ENCODE assay signal across 12 cellular contexts in genomic region chr20:46343358-46344357, GRCh38. TPM values are rescaled to one million over a fixed set of nuclear protein-coding genes. Genes with fewer than 3 reads are reported as not detected.
A peak's percentile ranks its signal among the peaks of the same experiment; 100 is the strongest.
DNase-seq lines count a peak whose midpoint lies in the region; ATAC-seq and TF ChIP-seq lines count a peak whose summit lies in the region.
"Had no signal": no experiment of that assay in that cellular context is flagged by ENCODE, and none has a peak within 500 bp of the region (broad histone marks: within the 10 kb centered on the region; RNA-seq: fewer than 3 reads in every experiment).

No MANE protein-coding gene starts in this region.

- H3K4me3 ChIP-seq in A673 (ENCODE audit: low read depth, low read length, poor library complexity, severe bottlenecking) (no peak overlapping the region), right lobe of liver (no peak overlapping the region)
- H3K4me3 ChIP-seq: tibial nerve had no signal

- no peaks in the 10 kb centered on the region for H3K9me3 Mint-ChIP-seq in T-cell
- no peaks in the 10 kb centered on the region for H3K9me3 Mint-ChIP-seq in activated T-helper 1 cell treated with anti-CD3 and anti-CD28 coated beads, Interleukin-12 subunit alpha, Interleukin-12 subunit beta, Interleukin-2, Interleukin-4 antibody, amounts not matched to agents 30 ng/mL and 10 ng/mL and 1 ng/mL, durations not matched to agents 14 hours and 24 hours and 36 hours

- H3K27ac ChIP-seq in A673 (ENCODE audit: low read depth, low read length, poor library complexity, severe bottlenecking): no peak overlapping the region
- H3K27ac ChIP-seq in right lobe of liver: no peak overlapping the region
- H3K27ac ChIP-seq: tibial nerve had no signal

- POLR2A ChIA-PET in A673 (lab: Charles Lee; ENCODE audit: low non-redundant PET) (no interaction called here), T-cell (lab: Charles Lee) (no interaction called here)

- peak; percentile 41 to 52 (median 48) for ATAC-seq in T-cell (replicated peaks in 1 of 4)
- ATAC-seq in right lobe of liver: peak; percentile 10 to 49 (median 28)
- ATAC-seq in GM19395 (IDR thresholded peaks at IDR 0.05; ENCODE audit: unreplicated experiment): no peak

- H3K9me3 ChIP-seq in A673 (ENCODE audit: low read depth, low read length, poor library complexity, severe bottlenecking) (no peaks in the 10 kb centered on the region), right lobe of liver (no peaks in the 10 kb centered on the region)
- H3K9me3 ChIP-seq: tibial nerve had no signal

- intact Hi-C loops in A673 (cut with micrococcal nuclease; ENCODE audit: unreplicated experiment) (no loop called here), right lobe of liver (cut with DNase I) (no loop called here)
- intact Hi-C loops in activated T-helper 1 cell treated with anti-CD3 and anti-CD28 coated beads, Interleukin-12 subunit alpha, Interleukin-12 subunit beta, Interleukin-2, Interleukin-4 antibody, amounts not matched to agents 30 ng/mL and 10 ng/mL and 1 ng/mL, durations not matched to agents 14 hours and 24 hours and 36 hours (cut with micrococcal nuclease): no loop called here

- H3K27me3 ChIP-seq in A673 (replicated peaks; ENCODE audit: insufficient read depth, low read depth, low read length, poor library complexity) (peaks cover 47% of the 10 kb centered on the region), right lobe of liver (no peaks in the 10 kb centered on the region)

- H3K4me3 Mint-ChIP-seq in T-cell: peak overlapping the region; percentile 65 to 85 (median 66)
- H3K4me3 Mint-ChIP-seq in activated T-helper 1 cell treated with anti-CD3 and anti-CD28 coated beads, Interleukin-12 subunit alpha, Interleukin-12 subunit beta, Interleukin-2, Interleukin-4 antibody, amounts not matched to agents 30 ng/mL and 10 ng/mL and 1 ng/mL, durations not matched to agents 14 hours and 24 hours and 36 hours: no peak overlapping the region

- H3K4me1 ChIP-seq in A673 (ENCODE audit: insufficient read depth, low read length, poor library complexity, severe bottlenecking) (peaks cover 11% of the 10 kb centered on the region), right lobe of liver (no peaks in the 10 kb centered on the region)

- no TSS peak for BruUV-seq in A673 (replicated peaks; lab: Mats Ljungman, UMichigan)

- peak; percentile 36 for DNase-seq in A673 (ENCODE audit: low spot score)
- peak; percentile 36 for DNase-seq in COR-L47 (lab: John Stamatoyannopoulos, UW)
- DNase-seq in T-cell: no peak
- no peak for DNase-seq in right lobe of liver
- no peak for DNase-seq in NCI-H446 (lab: John Stamatoyannopoulos, UW)
- DNase-seq in ecto neural progenitor cell (ENCODE audit: low spot score): no peak
- no peak for DNase-seq in activated T-helper 1 cell treated with anti-CD3 and anti-CD28 coated beads, Interleukin-12 subunit alpha, Interleukin-12 subunit beta, Interleukin-2, Interleukin-4 antibody, amounts not matched to agents 30 ng/mL and 10 ng/mL and 1 ng/mL, durations not matched to agents 14 hours and 24 hours and 36 hours (ENCODE audit: low spot score)
- DNase-seq: activated CD4-positive, CD25-positive, alpha-beta regulatory T cell treated with anti-CD3 and anti-CD28 coated beads, Interleukin-2, amount 50 U/mL, for 72 hours; amygdala; stimulated activated CD4-positive, alpha-beta T cell treated with anti-CD3 and anti-CD28 coated beads, Interleukin-4, amount 100 ng/mL, for 24 hours had no signal

- peak overlapping the region in 1 of 2 donors; percentile 48 for H3K27ac Mint-ChIP-seq in T-cell
- H3K27ac Mint-ChIP-seq in activated T-helper 1 cell treated with anti-CD3 and anti-CD28 coated beads, Interleukin-12 subunit alpha, Interleukin-12 subunit beta, Interleukin-2, Interleukin-4 antibody, amounts not matched to agents 30 ng/mL and 10 ng/mL and 1 ng/mL, durations not matched to agents 14 hours and 24 hours and 36 hours: no peak overlapping the region

- CTCF ChIA-PET in A673 (lab: Charles Lee) (no interaction called here), T-cell (lab: Charles Lee) (no interaction called here)

- TF ChIP-seq CTCF in A673 (conservative IDR thresholded peaks at IDR 0.05; ENCODE audit: low read depth, low read length) (no peak), right lobe of liver (IDR thresholded peaks at IDR 0.05) (no peak)

- H3K36me3 Mint-ChIP-seq in T-cell: peaks cover 7% of the 10 kb centered on the region
- peaks cover 2% of the 10 kb centered on the region for H3K36me3 Mint-ChIP-seq in activated T-helper 1 cell treated with anti-CD3 and anti-CD28 coated beads, Interleukin-12 subunit alpha, Interleukin-12 subunit beta, Interleukin-2, Interleukin-4 antibody, amounts not matched to agents 30 ng/mL and 10 ng/mL and 1 ng/mL, durations not matched to agents 14 hours and 24 hours and 36 hours (ENCODE audit: low read depth)

- peaks cover 29 to 33% (median 31%) of the 10 kb centered on the region in 3 donors for H3K4me1 Mint-ChIP-seq in T-cell
- no peaks in the 10 kb centered on the region for H3K4me1 Mint-ChIP-seq in activated T-helper 1 cell treated with anti-CD3 and anti-CD28 coated beads, Interleukin-12 subunit alpha, Interleukin-12 subunit beta, Interleukin-2, Interleukin-4 antibody, amounts not matched to agents 30 ng/mL and 10 ng/mL and 1 ng/mL, durations not matched to agents 14 hours and 24 hours and 36 hours (ENCODE audit: low read depth)

- TF ChIP-seq POLR2A in right lobe of liver (IDR thresholded peaks at IDR 0.05): no peak

- peaks cover 6 to 15% of the 10 kb centered on the region in 2 donors for H3K27me3 Mint-ChIP-seq in T-cell
- H3K27me3 Mint-ChIP-seq in activated T-helper 1 cell treated with anti-CD3 and anti-CD28 coated beads, Interleukin-12 subunit alpha, Interleukin-12 subunit beta, Interleukin-2, Interleukin-4 antibody, amounts not matched to agents 30 ng/mL and 10 ng/mL and 1 ng/mL, durations not matched to agents 14 hours and 24 hours and 36 hours (ENCODE audit: insufficient read depth): peaks cover 12% of the 10 kb centered on the region

- 3% methylated on average over 10 of the region's 19 CpGs for WGBS in right lobe of liver (ENCODE audit: insufficient coverage, low coverage, low lambda C conversion rate, missing lambda C conversion rate)

- H3K36me3 ChIP-seq in A673 (ENCODE audit: insufficient read depth, low read length, poor library complexity, severe bottlenecking) (no peaks in the 10 kb centered on the region), right lobe of liver (no peaks in the 10 kb centered on the region)

RNA-seq across cellular contexts. Expression of gene CDH22, which starts 35.4 kb away (rescaled TPM):
- total RNA-seq in A673 (2021) (not detected in 2 replicates), T-cell (not detected), right lobe of liver (not detected)
- not detected in 2 replicates for total RNA-seq in activated T-helper 1 cell treated with anti-CD3 and anti-CD28 coated beads, Interleukin-12 subunit alpha, Interleukin-12 subunit beta, Interleukin-2, Interleukin-4 antibody, amounts not matched to agents 30 ng/mL and 10 ng/mL and 1 ng/mL, durations not matched to agents 14 hours and 24 hours and 36 hours

Comparison
In these comparisons a context has a peak if more than half of its experiments do, and no peak if none do; other contexts are left out.
1. DNase-seq: peak in A673 (single experiment) and COR-L47 (single experiment); none in T-cell (0 of 34), right lobe of liver (0 of 3), NCI-H446 (0 of 2), ecto neural progenitor cell (single experiment) and activated T-helper 1 cell treated with anti-CD3 and anti-CD28 coated beads, Interleukin-12 subunit alpha, Interleukin-12 subunit beta, Interleukin-2, Interleukin-4 antibody, amounts not matched to agents 30 ng/mL and 10 ng/mL and 1 ng/mL, durations not matched to agents 14 hours and 24 hours and 36 hours (single experiment).